ENCODE assay signal across 7 cellular contexts in the genomic region with DNA sequence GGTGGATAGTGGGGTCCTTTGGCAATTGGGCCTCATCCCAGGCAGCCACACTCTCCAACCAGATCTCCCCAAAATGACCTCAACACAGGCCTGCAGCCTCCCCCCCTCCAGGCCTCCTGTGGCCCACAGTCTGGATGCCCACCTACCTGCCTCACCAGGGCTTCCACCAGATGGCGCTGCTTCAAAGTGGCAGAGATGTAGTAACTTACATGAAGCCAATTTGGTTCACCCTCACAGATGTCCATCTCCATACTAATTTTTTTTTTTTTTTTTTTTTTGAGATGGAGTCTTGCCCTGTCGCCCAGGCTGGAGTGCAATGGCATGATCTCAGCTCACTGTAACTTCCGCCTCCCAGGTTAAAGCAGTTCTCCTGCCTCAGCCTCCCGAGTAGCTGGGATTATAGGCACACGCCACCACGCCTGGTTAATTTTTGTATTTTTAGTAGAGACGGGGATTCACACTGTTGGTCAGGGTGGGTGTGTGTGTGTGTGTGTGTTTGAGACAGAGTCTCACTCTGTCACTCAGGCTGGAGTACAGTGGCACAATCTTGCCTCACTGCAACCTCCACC. TPM values are rescaled to one million over a fixed set of nuclear protein-coding genes. Genes with fewer than 3 reads are reported as not detected.
DNase-seq lines count a peak whose midpoint lies in the region; ATAC-seq, FAIRE-seq and TF ChIP-seq lines count a peak whose summit lies in the region.
"Not testable (repeated sequence)": the region's sequence is repeated elsewhere in the genome, so short reads cannot be mapped to it uniquely, and the experiment has no call there.

No MANE protein-coding gene starts in this region.

- TF ChIP-seq CTCF in GM12875 (IDR thresholded peaks at IDR 0.05; ENCODE audit: borderline replicate concordance, insufficient read depth, low read depth, low read length) (peak; percentile 79), Loucy (conservative IDR thresholded peaks at IDR 0.05; ENCODE audit: low read length) (peak; percentile 83), PC-3 (conservative IDR thresholded peaks at IDR 0.05; ENCODE audit: low read depth, low read length) (peak; percentile 79), coronary artery (IDR thresholded peaks at IDR 0.05) (peak; percentile 40), kidney (IDR thresholded peaks at IDR 0.05; ENCODE audit: borderline replicate concordance, extremely low read depth, insufficient read depth) (peak; percentile 66)

- ATAC-seq in PC-3 = peak; percentile 96

- not testable (repeated sequence) for H3K79me2 ChIP-seq in Loucy (ENCODE audit: insufficient read depth, low read length); PC-3 (ENCODE audit: low read length)

- peaks cover 17% of the 10 kb centered on the region for H3K4me1 ChIP-seq in Loucy (ENCODE audit: insufficient read depth, low read length, poor library complexity, severe bottlenecking)
- H3K4me1 ChIP-seq in PC-3 (ENCODE audit: insufficient read depth, low read length); kidney (ENCODE audit: control insufficient read depth in 1 of 2, insufficient read depth in 1 of 2, low read depth in 1 of 2, low read length in 2 of 2): not testable (repeated sequence)

- H3K9me2 ChIP-seq in Loucy (replicated peaks; ENCODE audit: low read depth, low read length); PC-3 (replicated peaks; ENCODE audit: low read length): not testable (repeated sequence)

- not testable (repeated sequence) for H3K27me3 ChIP-seq in Loucy (ENCODE audit: insufficient read depth, low read length, poor library complexity, severe bottlenecking); PC-3 (ENCODE audit: low read length)

- not testable (repeated sequence) for FAIRE-seq in kidney (lab: Jason Lieb, UNC)

- not testable (repeated sequence) for H4K20me1 ChIP-seq in Loucy (ENCODE audit: insufficient read depth, low read length, poor library complexity, severe bottlenecking); PC-3 (ENCODE audit: low read length)

- POLR2A ChIA-PET in PC-3 (lab: Charles Lee; ENCODE audit: unreplicated experiment) = not testable (repeated sequence)

- not testable (repeated sequence) for BruUV-seq in PC-3 (replicated peaks; lab: Mats Ljungman, UMichigan)

- intact Hi-C loops in PC-3 (cut with micrococcal nuclease) = loop anchor here (1.0 to 5.0 kb wide), 2 partner anchors 32 to 68 kb away; a partner anchor contains a TSS
- intact Hi-C loops in kidney (cut with DNase I) = loop anchor here (10.0 kb wide), 1 partner anchor 70 kb away; no protein-coding TSS in a partner anchor

- not testable (repeated sequence) for H3F3A ChIP-seq in Loucy (ENCODE audit: low read depth); PC-3 (ENCODE audit: low read length, unreplicated experiment)

- not testable (repeated sequence) for H3K9ac ChIP-seq in Loucy (ENCODE audit: low read depth, low read length, poor library complexity, severe bottlenecking); PC-3 (ENCODE audit: low read length); kidney (ENCODE audit: low read length in 2 of 2)

- not testable (repeated sequence) for H3K4me3 ChIP-seq in GM12875 (ENCODE audit: low read depth, low read length); Loucy (ENCODE audit: low read length, poor library complexity, severe bottlenecking); PC-3 (ENCODE audit: low read length); coronary artery; kidney (ENCODE audit: low read length in 2 of 2)

- CTCF ChIA-PET in PC-3 (lab: Charles Lee) = interaction anchor here (1.2 kb wide), 1 partner anchor 69 kb away, joined by 11 read pairs; no protein-coding TSS in a partner anchor

- not testable (repeated sequence) for H2AFZ ChIP-seq in Loucy (ENCODE audit: low read length); PC-3 (ENCODE audit: low read length)

- not testable (repeated sequence) for H3K4me2 ChIP-seq in Loucy (ENCODE audit: low read depth, low read length, poor library complexity, severe bottlenecking); PC-3 (ENCODE audit: low read length)

- not testable (repeated sequence) for H3K27ac ChIP-seq in PC-3 (ENCODE audit: low read length); kidney (ENCODE audit: low read depth in 2 of 2, low read length in 2 of 2)
- H3K27ac ChIP-seq in coronary artery = peak overlapping the region in 1 of 2 donors; percentile 31

- H3K36me3 ChIP-seq in Loucy (ENCODE audit: insufficient read depth, low read length); PC-3 (ENCODE audit: low read depth, low read length): not testable (repeated sequence)
- H3K36me3 ChIP-seq in kidney (ENCODE audit: control insufficient read depth in 1 of 2, insufficient read depth in 2 of 2, low read length in 2 of 2) = peaks cover 19 to 29% of the 10 kb centered on the region in 2 donors

- H3K9me3 ChIP-seq in Loucy (ENCODE audit: insufficient read depth, low read depth, low read length); PC-3 (ENCODE audit: low read length); kidney (ENCODE audit: control insufficient read depth in 1 of 2, low read length in 2 of 2): not testable (repeated sequence)

- DNase-seq in PC-3 (peak; percentile 82), coronary artery (ENCODE audit: low spot score) (peak; percentile 77), kidney (peak; percentile 78)
- DNase-seq in activated CD8-positive, alpha-beta memory T cell treated with anti-CD3 and anti-CD28 coated beads for 4 hours (ENCODE audit: low read depth in 2 of 2) = peak; percentile 62 to 63
- peak; percentile 67 to 87 (median 78) for DNase-seq in stimulated activated CD4-positive, alpha-beta T cell treated with anti-CD3 and anti-CD28 coated beads, Interleukin-12 subunit alpha, Interleukin-12 subunit beta, amount 100 ng/mL, for 48 hours (ENCODE audit: low read depth in 2 of 3, low spot score in 1 of 3)

RNA-seq across cellular contexts. Expression of a gene that starts 33.6 kb away (rescaled TPM):
- 44.5 and 46.8 TPM in 2 replicates for total RNA-seq in PC-3 (2014; rRNA removed)
- total RNA-seq in kidney = 66.3 TPM
- 200 TPM for polyA plus RNA-seq in kidney (ENCODE audit: insufficient read depth, low read depth, low replicate concordance)
